ENCODE assay signal across 8 cellular contexts in the genomic region with DNA sequence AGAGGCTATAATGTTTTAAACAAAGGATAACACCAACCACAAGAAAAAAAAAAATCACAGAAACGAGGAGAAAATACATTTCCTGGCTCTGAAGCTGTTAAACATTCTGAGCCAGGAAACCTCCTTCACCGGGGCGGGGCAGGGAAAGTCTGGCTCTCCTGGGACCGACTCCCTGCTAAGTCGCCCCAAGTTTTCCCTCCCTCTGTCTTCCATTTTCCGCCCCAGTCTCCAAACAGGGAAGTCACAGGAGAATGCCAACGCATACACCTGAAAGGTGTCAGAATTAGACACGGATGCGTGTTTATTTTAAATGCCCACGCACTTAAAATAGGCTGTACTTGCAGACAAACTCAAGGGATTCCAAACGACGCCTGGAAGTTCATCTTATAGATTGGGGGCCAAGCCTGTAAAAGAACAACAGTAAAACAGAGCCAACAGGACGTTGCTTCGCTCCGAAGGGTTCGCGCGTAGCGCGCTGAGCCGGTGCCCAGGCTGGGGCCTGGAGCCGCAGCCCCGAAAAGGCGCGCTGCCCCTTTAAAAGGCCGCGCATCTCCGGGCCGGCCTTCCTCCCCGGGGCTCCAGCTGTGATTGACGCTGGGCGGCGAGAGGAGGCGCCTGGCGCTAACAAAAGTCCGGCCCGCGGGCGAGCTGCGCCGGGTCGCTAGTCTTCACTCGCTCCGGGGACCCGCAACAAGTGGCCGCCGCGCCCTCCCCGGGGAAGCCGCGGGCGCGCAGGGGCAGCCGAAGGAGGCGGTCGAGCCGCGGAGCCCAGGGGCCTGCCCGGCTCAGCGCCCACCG. TPM values are rescaled to one million over a fixed set of nuclear protein-coding genes. Genes with fewer than 3 reads are reported as not detected.
A peak's percentile ranks its signal among the peaks of the same experiment; 100 is the strongest.
DNase-seq lines count a peak whose midpoint lies in the region; FAIRE-seq and TF ChIP-seq lines count a peak whose summit lies in the region.

FBXL7 (plus strand) TSS at position 653 of the 798 bp plus-strand sequence.

- POLR2A ChIA-PET in GM10248 (lab: Yijun Ruan, JAX), result no interaction called here

- H3K27me3 ChIP-seq in small intestine (ENCODE audit: control insufficient read depth in 2 of 2, insufficient read depth in 2 of 2, low read length in 2 of 2), result peaks cover 0 to 6% of the 10 kb centered on the region in 2 donors

- peak within 1 kb of the TSS; percentile 37 to 43 for H3K4me3 ChIP-seq in small intestine (ENCODE audit: low read depth in 1 of 2, low read length in 2 of 2)

- no peaks in the 10 kb centered on the region for H3K4me1 ChIP-seq in small intestine (ENCODE audit: control insufficient read depth in 2 of 2, insufficient read depth in 1 of 2, low read depth in 1 of 2, low read length in 1 of 2)

- no peaks in the 10 kb centered on the region for H3K9me3 ChIP-seq in small intestine (ENCODE audit: control insufficient read depth, low read depth)

- FAIRE-seq in small intestine (lab: Jason Lieb, UNC), result no peak

- no peaks in the 10 kb centered on the region for H3K36me3 ChIP-seq in small intestine (ENCODE audit: control insufficient read depth in 2 of 2, insufficient read depth in 2 of 2, low read length in 2 of 2)

- TF ChIP-seq CTCF in GM10248 (IDR thresholded peaks at IDR 0.05; ENCODE audit: control extremely low read depth, extremely low read depth, low read depth, missing control alignments) (no peak), LNCAP (IDR thresholded peaks at IDR 0.05) (peak; percentile 25; the same call in 1 of the 2 replicates)

- 2 to 5% (median 5%) methylated on average over 42 to 61 of the region's 61 CpGs for WGBS in small intestine, 3 donors

- CTCF ChIA-PET in GM10248 (lab: Yijun Ruan, JAX), result no interaction called here

- DNase-seq in GM10248 (ENCODE audit: extremely low spot score) (peak; percentile 13), caudate nucleus (lab: John Stamatoyannopoulos, UW) (peak in 58 of 61 donors; percentile 11 to 82 (median 68)), islet precursor cell (peak; percentile 92), small intestine (no peak), NCI-H446 (lab: John Stamatoyannopoulos, UW) (no peak)
- DNase-seq in activated CD4-positive, CD25-positive, alpha-beta regulatory T cell treated with anti-CD3 and anti-CD28 coated beads, Interleukin-2, amount 50 U/mL, for 72 hours, result no peak
- DNase-seq in activated naive CD4-positive, alpha-beta T cell (lab: John Stamatoyannopoulos, UW), result no peak

- H3K27ac ChIP-seq in caudate nucleus (ENCODE audit: low read depth, low read length) (peak within 1 kb of the TSS; percentile 86), small intestine (ENCODE audit: low read depth in 1 of 2, low read length in 1 of 2) (peak within 1 kb of the TSS in 1 of 2 donors; percentile 85)

RNA-seq across cellular contexts. Expression of gene FBXL7, which starts in this region (rescaled TPM):
- 1 to 10 TPM in 2 of 3 donors, under 1 TPM in 1; 0.22 to 3.6 (median 1.9) TPM for polyA plus RNA-seq in small intestine

Comparison
In these comparisons a context has a peak if more than half of its experiments do, and no peak if none do; other contexts are left out.
1. DNase-seq: peak in GM10248 (single experiment), caudate nucleus (58 of 61) and islet precursor cell (single experiment); none in small intestine (single experiment), activated CD4-positive, CD25-positive, alpha-beta regulatory T cell treated with anti-CD3 and anti-CD28 coated beads, Interleukin-2, amount 50 U/mL, for 72 hours (single experiment), NCI-H446 (0 of 2) and activated naive CD4-positive, alpha-beta T cell (0 of 4).